27 cellular contexts compared by ENCODE assay signal in the genomic region with DNA sequence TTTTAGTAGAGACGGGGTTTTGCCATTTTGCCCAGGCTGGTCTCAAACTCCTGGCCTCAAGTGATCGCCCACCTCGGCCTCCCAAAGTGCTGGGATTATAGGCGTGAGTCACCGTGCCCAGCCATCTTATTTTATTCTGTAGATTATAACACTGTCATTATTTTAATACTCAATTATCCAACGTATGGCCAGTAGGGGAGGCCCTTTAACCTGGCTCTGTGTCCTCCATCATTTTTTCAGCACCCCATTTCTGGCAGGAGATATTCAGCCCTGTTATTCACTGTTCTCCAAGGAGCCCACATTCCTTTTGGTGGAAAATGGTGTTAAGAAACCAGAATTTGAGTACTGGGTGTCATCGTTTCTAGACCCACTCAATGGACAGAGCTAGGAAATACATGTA. TPM values are rescaled to one million over a fixed set of nuclear protein-coding genes. Genes with fewer than 3 reads are reported as not detected.
A peak's percentile ranks its signal among the peaks of the same experiment; 100 is the strongest.
DNase-seq lines count a peak whose midpoint lies in the region; ATAC-seq and TF ChIP-seq lines count a peak whose summit lies in the region.
"Had no signal": no experiment of that assay in that cellular context is flagged by ENCODE, and none has a peak within 500 bp of the region (broad histone marks: within the 10 kb centered on the region; RNA-seq: fewer than 3 reads in every experiment).

No MANE protein-coding gene starts in this region.

- peaks cover 71% of the 10 kb centered on the region for H3K36me3 Mint-ChIP-seq in GM23338 (ENCODE audit: low read depth)

- H3K36me3 ChIP-seq in DOHH2 (ENCODE audit: control insufficient read depth, low read length), result peaks cover 74% of the 10 kb centered on the region
- 0 out of 2 replicates have a peak, but pooled peaks cover 19% of the 10 kb centered on the region for H3K36me3 ChIP-seq in GM23338 (ENCODE audit: insufficient read depth)
- H3K36me3 ChIP-seq in OCI-LY7 (ENCODE audit: insufficient read depth, low read length), result peaks cover 96% of the 10 kb centered on the region
- H3K36me3 ChIP-seq in sigmoid colon, result peaks cover 0 to 27% (median 2%) of the 10 kb centered on the region in 4 donors

- 91 to 92% methylated on average over 7 of the region's 7 CpGs for WGBS in sigmoid colon, 2 donors

- no peaks in the 10 kb centered on the region for H3K9me2 ChIP-seq in DOHH2 (replicated peaks; ENCODE audit: control insufficient read depth, low read length)
- no peaks in the 10 kb centered on the region for H3K9me2 ChIP-seq in GM23338 (ENCODE audit: insufficient read depth)
- no peaks in the 10 kb centered on the region for H3K9me2 ChIP-seq in OCI-LY7 (ENCODE audit: insufficient read depth, low read length)

- H3K4me1 ChIP-seq in DOHH2 (ENCODE audit: control insufficient read depth, low read length) (peaks cover 15% of the 10 kb centered on the region), GM23338 (ENCODE audit: insufficient read depth) (no peaks in the 10 kb centered on the region), OCI-LY7 (ENCODE audit: insufficient read depth, low read length, poor library complexity, severe bottlenecking) (peaks cover 15% of the 10 kb centered on the region), sigmoid colon (no peaks in the 10 kb centered on the region)
- H3K4me1 ChIP-seq: left lung, upper lobe of left lung had no signal

- DNase-seq in GM23338 (ENCODE audit: low spot score) (no peak), OCI-LY7 (ENCODE audit: low spot score) (no peak), epithelial cell of proximal tubule (ENCODE audit: low read depth) (no peak), DMS153 treated with DMSO at 0.1 percent for 48 hours (lab: John Stamatoyannopoulos, UW; ENCODE audit: unreplicated experiment) (no peak), islet precursor cell (no peak), sigmoid colon (no peak), NCI-H2171 treated with DMSO at 0.1 percent for 48 hours (lab: John Stamatoyannopoulos, UW) (no peak)
- DNase-seq: activated CD4-positive, alpha-beta T cell treated with anti-CD3 and anti-CD28 coated beads, Interleukin-2, amount 50 U/mL, for 4 hours; C1 segment of cervical spinal cord; DMS79 treated with DMSO at 0.1 percent for 48 hours; H9; KBM-7; left lung; mesendoderm; NCI-H1436 treated with DMSO at 0.1 percent for 48 hours; NCI-H82; OCI-M1; right lobe of liver; Right ventricle myocardium superior; stimulated activated CD4-positive, alpha-beta T cell treated with anti-CD3 and anti-CD28 coated beads, Interleukin-12 subunit alpha, Interleukin-12 subunit beta, amount 100 ng/mL, for 4 hours; stimulated activated CD4-positive, alpha-beta T cell treated with anti-CD3 and anti-CD28 coated beads, Interleukin-4, amount 100 ng/mL, for 1 hour; T-helper 9 cell; upper lobe of left lung had no signal

- peaks cover 14% of the 10 kb centered on the region for H3F3A ChIP-seq in DOHH2 (ENCODE audit: control insufficient read depth, insufficient read depth)
- no peaks in the 10 kb centered on the region for H3F3A ChIP-seq in GM23338 (replicated peaks; ENCODE audit: low read depth)

- H2AFZ ChIP-seq in GM23338 (no peak overlapping the region), OCI-LY7 (ENCODE audit: low read length) (no peak overlapping the region)

- H3K4me2 ChIP-seq in DOHH2 (ENCODE audit: low read length) (no peak overlapping the region), GM23338 (no peak overlapping the region), OCI-LY7 (ENCODE audit: low read length) (no peak overlapping the region)

- CTCF ChIA-PET in OCI-LY7 (lab: Charles Lee; ENCODE audit: unreplicated experiment), result no interaction called here

- H3K79me2 ChIP-seq in DOHH2 (ENCODE audit: control insufficient read depth, low read length) (peaks cover 7% of the 10 kb centered on the region), GM23338 (replicated peaks; ENCODE audit: insufficient read depth) (no peaks in the 10 kb centered on the region), OCI-LY7 (ENCODE audit: insufficient read depth, low read depth, low read length) (no peaks in the 10 kb centered on the region)

- no peak for ATAC-seq in GM23338
- ATAC-seq: left lung, right lobe of liver, WTC11 had no signal

- H3K27me3 Mint-ChIP-seq in GM23338 (ENCODE audit: insufficient read depth, low read depth, poor library complexity), result peaks cover 4% of the 10 kb centered on the region
- H3K27me3 Mint-ChIP-seq: activated naive CD4-positive, alpha-beta T cell treated with anti-CD3 and anti-CD28 coated beads, Interleukin-2, amount 50 U/mL, for 24 hours had no signal

- POLR2A ChIA-PET in OCI-LY7 (lab: Charles Lee), result interaction anchor here (0.6 to 1.0 kb wide), 5 partner anchors 11 to 152 kb away, joined by 3 to 4 read pairs (median 4); no protein-coding TSS in a partner anchor

- BruUV-seq in OCI-LY7 (replicated peaks; lab: Mats Ljungman, UMichigan), result no TSS peak

- TF ChIP-seq POLR2A in sigmoid colon (IDR thresholded peaks at IDR 0.05), result no peak

- H3K4me3 ChIP-seq in DOHH2 (ENCODE audit: low read length), result no peak overlapping the region
- no peak overlapping the region for H3K4me3 ChIP-seq in GM23338
- no peak overlapping the region for H3K4me3 ChIP-seq in OCI-LY7 (ENCODE audit: low read depth, low read length, poor library complexity, severe bottlenecking)
- no peak overlapping the region for H3K4me3 ChIP-seq in epithelial cell of proximal tubule (ENCODE audit: low read depth, low read length)
- no peak overlapping the region for H3K4me3 ChIP-seq in sigmoid colon
- H3K4me3 ChIP-seq: coronary artery, left lung, right lobe of liver, upper lobe of left lung had no signal

- intact Hi-C loops in OCI-LY7 (cut with micrococcal nuclease; ENCODE audit: unreplicated experiment) (loop anchor here (5.0 kb wide), 1 partner anchor 122 kb away; no protein-coding TSS in a partner anchor), sigmoid colon (cut with DNase I) (loop anchor here (5.0 kb wide), 1 partner anchor 133 kb away; a partner anchor contains a TSS)

- H3K4me3 Mint-ChIP-seq in GM23338, result no peak overlapping the region
- H3K4me3 Mint-ChIP-seq: activated naive CD4-positive, alpha-beta T cell treated with anti-CD3 and anti-CD28 coated beads, Interleukin-2, amount 50 U/mL, for 24 hours; H9; WTC11 had no signal

- H4K20me1 ChIP-seq in DOHH2 (ENCODE audit: control insufficient read depth, insufficient read depth, low read depth, low read length), result no peaks in the 10 kb centered on the region
- peaks cover 7% of the 10 kb centered on the region; the same call in 1 of the 2 replicates for H4K20me1 ChIP-seq in GM23338 (replicated peaks; ENCODE audit: insufficient read depth)
- no peaks in the 10 kb centered on the region for H4K20me1 ChIP-seq in OCI-LY7 (ENCODE audit: insufficient read depth, low read length)

- H3K27ac Mint-ChIP-seq in GM23338, result no peak overlapping the region
- H3K27ac Mint-ChIP-seq: activated naive CD4-positive, alpha-beta T cell treated with anti-CD3 and anti-CD28 coated beads, Interleukin-2, amount 50 U/mL, for 24 hours; H9; WTC11 had no signal

- TF ChIP-seq CTCF in DOHH2 (IDR thresholded peaks at IDR 0.05; ENCODE audit: low read depth, low read length, poor library complexity, severe bottlenecking) (peak; percentile 52), GM23338 (conservative IDR thresholded peaks at IDR 0.05; ENCODE audit: low read depth in 2 of 2) (peak; percentile 27 to 40; a peak in 3 of 4 replicates), OCI-LY7 (conservative IDR thresholded peaks at IDR 0.05; ENCODE audit: low read length) (peak; percentile 63), epithelial cell of proximal tubule (conservative IDR thresholded peaks at IDR 0.05; ENCODE audit: low read depth, low read length) (peak; percentile 22), sigmoid colon (IDR thresholded peaks at IDR 0.05) (no peak)

- no peaks in the 10 kb centered on the region for H3K9me3 Mint-ChIP-seq in GM23338
- H3K9me3 Mint-ChIP-seq: activated naive CD4-positive, alpha-beta T cell treated with anti-CD3 and anti-CD28 coated beads, Interleukin-2, amount 50 U/mL, for 24 hours; H9; WTC11 had no signal

- H3K27me3 ChIP-seq in DOHH2 (ENCODE audit: control insufficient read depth, low read length) (no peaks in the 10 kb centered on the region), GM23338 (ENCODE audit: insufficient read depth) (no peaks in the 10 kb centered on the region), sigmoid colon (no peaks in the 10 kb centered on the region)
- H3K27me3 ChIP-seq: left lung, right lobe of liver, upper lobe of left lung had no signal

- no peaks in the 10 kb centered on the region for H3K9me3 ChIP-seq in DOHH2 (ENCODE audit: control insufficient read depth, insufficient read depth, low read length)
- no peaks in the 10 kb centered on the region for H3K9me3 ChIP-seq in OCI-LY7 (ENCODE audit: low read length)
- H3K9me3 ChIP-seq in sigmoid colon, result no peaks in the 10 kb centered on the region
- H3K9me3 ChIP-seq: left lung, right lobe of liver, upper lobe of left lung had no signal

- peaks cover 6% of the 10 kb centered on the region; the same call in 1 of the 3 replicates for H3K4me1 Mint-ChIP-seq in GM23338

- TF ChIP-seq EP300 in sigmoid colon (IDR thresholded peaks at IDR 0.05), result no peak

- H3K27ac ChIP-seq in DOHH2 (ENCODE audit: low read depth, low read length), result no peak overlapping the region
- H3K27ac ChIP-seq in GM23338 (ENCODE audit: low read depth), result no peak overlapping the region
- no peak overlapping the region for H3K27ac ChIP-seq in OCI-LY7 (ENCODE audit: low read depth, low read length, poor library complexity, severe bottlenecking)
- no peak overlapping the region for H3K27ac ChIP-seq in sigmoid colon
- H3K27ac ChIP-seq: coronary artery, left lung, right lobe of liver, upper lobe of left lung had no signal

RNA-seq across cellular contexts. Expression of a gene that starts 31.5 kb away (rescaled TPM):
- 17.7 and 21.5 TPM in 2 replicates for total RNA-seq in GM23338 (2014; rRNA removed; shearing (Covaris generic))
- polyA plus RNA-seq in GM23338 (2016; fragmentation: Nextera tagmentation; extraction: Ambion mirVana) (21.0 and 26.2 TPM in 2 replicates), sigmoid colon (10 to 100 TPM; 25.2 to 31.7 (median 25.2) TPM)
- total RNA-seq in OCI-LY7 (2014; rRNA removed; shearing (Covaris generic)), result 16.9 and 23.0 TPM in 2 replicates
- total RNA-seq in OCI-LY7 (2022) (18.4 and 20.4 TPM in 2 replicates), epithelial cell of proximal tubule (8.8 and 25.0 TPM in 2 replicates), sigmoid colon (1 to 10 TPM; 2.4 to 4.7 (median 3.0) TPM)

Comparison
In these comparisons a context has a peak if more than half of its experiments do, and no peak if none do; other contexts are left out.
1. CTCF ChIP-seq: peak in DOHH2 (single experiment), GM23338 (2 of 2), OCI-LY7 (single experiment) and epithelial cell of proximal tubule (single experiment); none in sigmoid colon (0 of 4).